Comparison of ENCODE assay signal across 8 cellular contexts in genomic region chrX:82732861-82733260, GRCh38.
"Had no signal": no experiment of that assay in that cellular context is flagged by ENCODE, and none has a peak within 500 bp of the region (broad histone marks: within the 10 kb centered on the region; RNA-seq: fewer than 3 reads in every experiment).

No MANE protein-coding gene starts in this region.

- ATAC-seq: HepG2 had no signal

- H3K36me3 ChIP-seq: HAP-1 had no signal

- H3K4me1 ChIP-seq: HAP-1 had no signal

- H3K27me3 Mint-ChIP-seq: IgD-negative memory B cell had no signal

- H3K27ac ChIP-seq: GM23248, HL-60 had no signal

- H3K36me3 Mint-ChIP-seq: IgD-negative memory B cell had no signal

- H3K9ac ChIP-seq: GM23248 had no signal

- H3K9me3 Mint-ChIP-seq: IgD-negative memory B cell had no signal

- H3K4me3 ChIP-seq: GM23248, HAP-1 had no signal

- H3K9me3 ChIP-seq: HAP-1 had no signal

- H3K4me3 Mint-ChIP-seq: IgD-negative memory B cell had no signal

- H2AFZ ChIP-seq: GM23248 had no signal

- DNase-seq: GM23248, GOT3, H7, KBM-7 had no signal

- H3K27ac Mint-ChIP-seq: IgD-negative memory B cell had no signal
